In the genomic region with DNA sequence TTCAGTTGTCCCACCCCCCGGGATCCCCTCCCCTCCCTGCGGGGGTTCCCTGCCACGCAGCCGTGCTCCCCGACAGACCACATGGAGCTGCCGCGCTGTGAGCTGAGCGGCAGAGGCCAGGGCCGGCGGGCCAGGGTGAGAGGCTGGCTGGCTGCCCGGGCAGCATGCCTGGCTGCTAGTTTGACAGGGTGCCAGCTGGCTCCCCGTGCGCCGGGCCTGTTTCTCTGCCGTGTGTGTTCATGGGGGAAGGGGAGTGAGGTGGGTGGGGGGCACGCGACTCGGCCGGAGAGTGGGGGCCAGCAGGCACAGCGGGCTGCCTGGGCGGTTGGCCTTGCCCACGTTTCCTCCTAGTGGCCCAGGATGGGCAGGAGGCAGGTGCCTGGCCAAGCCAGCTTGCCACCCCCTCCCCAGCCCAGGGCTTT, we compare ENCODE assay signal across 8 cellular contexts. TPM values are rescaled to one million over a fixed set of nuclear protein-coding genes. Genes with fewer than 3 reads are reported as not detected.
DNase-seq lines count a peak whose midpoint lies in the region; ATAC-seq and TF ChIP-seq lines count a peak whose summit lies in the region.

No MANE protein-coding gene starts in this region.

- TF ChIP-seq RAD21 in Ishikawa (IDR thresholded peaks at IDR 0.05; ENCODE audit: low read depth) = peak; percentile 23; the same call in 1 of the 2 replicates

- ATAC-seq in T-helper 17 cell (peak; percentile 36), heart right ventricle (peak; percentile 71 to 82 (median 80)), HG03039 (IDR thresholded peaks at IDR 0.05; ENCODE audit: unreplicated experiment) (no peak)

- peaks cover 3% of the 10 kb centered on the region for H3K4me1 Mint-ChIP-seq in T-helper 17 cell

- peak overlapping the region; percentile 36 for H3K4me3 Mint-ChIP-seq in T-helper 17 cell

- H3K9ac ChIP-seq in stomach smooth muscle (ENCODE audit: low read length in 2 of 2) = no peak overlapping the region

- intact Hi-C loops in heart right ventricle (cut with DNase I) = loop anchor here in 3 of 10 donors (5.0 to 10.0 kb wide), 3 partner anchors 38 to 45 kb away; no protein-coding TSS in a partner anchor

- H3K4me3 ChIP-seq in heart right ventricle (peak overlapping the region in 6 of 10 donors; percentile 1 to 26 (median 20)), stomach smooth muscle (ENCODE audit: low read length in 2 of 2) (peak overlapping the region; percentile 19 to 60)

- WGBS in heart right ventricle, 2 donors = 2 to 6% methylated on average over 19 to 22 of the region's 22 CpGs

- peak overlapping the region in 5 of 10 donors; percentile 16 to 44 (median 36) for H3K27ac ChIP-seq in heart right ventricle
- no peak overlapping the region for H3K27ac ChIP-seq in stomach smooth muscle (ENCODE audit: low read length)

- H3K4me1 ChIP-seq in heart right ventricle (peaks cover 36 to 63% (median 52%) of the 10 kb centered on the region in 9 donors), stomach smooth muscle (ENCODE audit: control insufficient read depth, insufficient read depth, low read length) (peaks cover 58% of the 10 kb centered on the region)

- H3K36me3 ChIP-seq in heart right ventricle = no peaks in the 10 kb centered on the region
- H3K36me3 ChIP-seq in stomach smooth muscle (ENCODE audit: control insufficient read depth in 2 of 2, insufficient read depth in 2 of 2, low read length in 2 of 2) = no peaks in the 10 kb centered on the region

- TF ChIP-seq EP300 in Ishikawa (IDR thresholded peaks at IDR 0.05; ENCODE audit: borderline replicate concordance) = peak; percentile 70; the same call in 1 of the 2 replicates

- no peaks in the 10 kb centered on the region for H3K36me3 Mint-ChIP-seq in T-helper 17 cell (ENCODE audit: low read depth)

- peak; percentile 92 for DNase-seq in AG08396 (ENCODE audit: low spot score)
- no peak for DNase-seq in T-helper 17 cell
- peak; percentile 78 to 87 for DNase-seq in heart right ventricle
- DNase-seq in NCI-H1930 (lab: John Stamatoyannopoulos, UW) = no peak
- DNase-seq in foreskin melanocyte = no peak

- no peak for TF ChIP-seq CTCF in heart right ventricle (IDR thresholded peaks at IDR 0.05)

- no peaks in the 10 kb centered on the region for H3K9me3 ChIP-seq in T-helper 17 cell (ENCODE audit: control insufficient read depth, low read length, poor library complexity, severe bottlenecking)
- no peaks in the 10 kb centered on the region for H3K9me3 ChIP-seq in heart right ventricle
- H3K9me3 ChIP-seq in stomach smooth muscle (ENCODE audit: control insufficient read depth in 2 of 2, low read length in 2 of 2) = no peaks in the 10 kb centered on the region

- no peak overlapping the region for H3K27ac Mint-ChIP-seq in T-helper 17 cell

- H3K27me3 ChIP-seq in heart right ventricle (peaks cover 0 to 38% (median 0%) of the 10 kb centered on the region in 7 donors), stomach smooth muscle (ENCODE audit: control insufficient read depth in 1 of 2, insufficient read depth in 2 of 2, low read length in 2 of 2) (no peaks in the 10 kb centered on the region)

- no peaks in the 10 kb centered on the region for H3K27me3 Mint-ChIP-seq in T-helper 17 cell

TF ChIP-seq in Ishikawa, 13 proteins besides CTCF, POLR2A, EP300 and RAD21:
- peak; percentile 85 for TF ChIP-seq ZBTB7A (IDR thresholded peaks at IDR 0.05; ENCODE audit: low read depth)
- TF ChIP-seq NFIC (IDR thresholded peaks at IDR 0.05) = peak; percentile 100
- TF ChIP-seq YY1 (IDR thresholded peaks at IDR 0.05; ENCODE audit: low read depth) = no peak
- TF ChIP-seq TCF12 (IDR thresholded peaks at IDR 0.05; ENCODE audit: low read depth) = peak; percentile 87
- TF ChIP-seq, protein P1, sequence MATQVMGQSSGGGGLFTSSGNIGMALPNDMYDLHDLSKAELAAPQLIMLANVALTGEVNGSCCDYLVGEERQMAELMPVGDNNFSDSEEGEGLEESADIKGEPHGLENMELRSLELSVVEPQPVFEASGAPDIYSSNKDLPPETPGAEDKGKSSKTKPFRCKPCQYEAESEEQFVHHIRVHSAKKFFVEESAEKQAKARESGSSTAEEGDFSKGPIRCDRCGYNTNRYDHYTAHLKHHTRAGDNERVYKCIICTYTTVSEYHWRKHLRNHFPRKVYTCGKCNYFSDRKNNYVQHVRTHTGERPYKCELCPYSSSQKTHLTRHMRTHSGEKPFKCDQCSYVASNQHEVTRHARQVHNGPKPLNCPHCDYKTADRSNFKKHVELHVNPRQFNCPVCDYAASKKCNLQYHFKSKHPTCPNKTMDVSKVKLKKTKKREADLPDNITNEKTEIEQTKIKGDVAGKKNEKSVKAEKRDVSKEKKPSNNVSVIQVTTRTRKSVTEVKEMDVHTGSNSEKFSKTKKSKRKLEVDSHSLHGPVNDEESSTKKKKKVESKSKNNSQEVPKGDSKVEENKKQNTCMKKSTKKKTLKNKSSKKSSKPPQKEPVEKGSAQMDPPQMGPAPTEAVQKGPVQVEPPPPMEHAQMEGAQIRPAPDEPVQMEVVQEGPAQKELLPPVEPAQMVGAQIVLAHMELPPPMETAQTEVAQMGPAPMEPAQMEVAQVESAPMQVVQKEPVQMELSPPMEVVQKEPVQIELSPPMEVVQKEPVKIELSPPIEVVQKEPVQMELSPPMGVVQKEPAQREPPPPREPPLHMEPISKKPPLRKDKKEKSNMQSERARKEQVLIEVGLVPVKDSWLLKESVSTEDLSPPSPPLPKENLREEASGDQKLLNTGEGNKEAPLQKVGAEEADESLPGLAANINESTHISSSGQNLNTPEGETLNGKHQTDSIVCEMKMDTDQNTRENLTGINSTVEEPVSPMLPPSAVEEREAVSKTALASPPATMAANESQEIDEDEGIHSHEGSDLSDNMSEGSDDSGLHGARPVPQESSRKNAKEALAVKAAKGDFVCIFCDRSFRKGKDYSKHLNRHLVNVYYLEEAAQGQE (IDR thresholded peaks at IDR 0.05; ENCODE audit: low read depth) = no peak
- TF ChIP-seq CREB1 (IDR thresholded peaks at IDR 0.05; ENCODE audit: low read depth) = no peak
- TF ChIP-seq FOXM1 (IDR thresholded peaks at IDR 0.05; ENCODE audit: borderline replicate concordance, low read depth) = no peak
- no peak for TF ChIP-seq CEBPB (IDR thresholded peaks at IDR 0.05)
- peak; percentile 80 for TF ChIP-seq TEAD4 (IDR thresholded peaks at IDR 0.05)
- TF ChIP-seq MAX (IDR thresholded peaks at IDR 0.05) = peak; percentile 96
- TF ChIP-seq, protein P2, sequence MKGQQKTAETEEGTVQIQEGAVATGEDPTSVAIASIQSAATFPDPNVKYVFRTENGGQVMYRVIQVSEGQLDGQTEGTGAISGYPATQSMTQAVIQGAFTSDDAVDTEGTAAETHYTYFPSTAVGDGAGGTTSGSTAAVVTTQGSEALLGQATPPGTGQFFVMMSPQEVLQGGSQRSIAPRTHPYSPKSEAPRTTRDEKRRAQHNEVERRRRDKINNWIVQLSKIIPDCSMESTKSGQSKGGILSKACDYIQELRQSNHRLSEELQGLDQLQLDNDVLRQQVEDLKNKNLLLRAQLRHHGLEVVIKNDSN (IDR thresholded peaks at IDR 0.05) = peak; percentile 60
- TF ChIP-seq TAF1 (IDR thresholded peaks at IDR 0.05; ENCODE audit: low read depth) = no peak
- TF ChIP-seq EGR1 (IDR thresholded peaks at IDR 0.05) = no peak

RNA-seq across cellular contexts. Expression of gene BAHCC1, which starts 34.1 kb away (rescaled TPM):
- total RNA-seq in T-helper 17 cell = under 1 TPM; 0.22 to 0.29 TPM
- 10 to 100 TPM in 2 of 10 donors, 1 to 10 TPM in 8; 6.3 to 11.1 (median 9.2) TPM for total RNA-seq in heart right ventricle
- 10 to 100 TPM in 1 of 2 donors, 1 to 10 TPM in 1; 4.8 to 13.1 TPM for polyA plus RNA-seq in heart right ventricle

Comparison
In these comparisons a context has a peak if more than half of its experiments do, and no peak if none do; other contexts are left out.
1. DNase-seq: peak in AG08396 (single experiment) and heart right ventricle (2 of 2); none in T-helper 17 cell (0 of 3), NCI-H1930 (0 of 2) and foreskin melanocyte (single experiment).
2. RNA of gene BAHCC1, which starts 34.1 kb away (total RNA-seq): 6.3 to 11.1 TPM in heart right ventricle; 0.22 to 0.29 TPM in T-helper 17 cell; every median in the first group is over 4 times any median in the second.